12 cellular contexts compared by ENCODE assay signal in the genomic region with DNA sequence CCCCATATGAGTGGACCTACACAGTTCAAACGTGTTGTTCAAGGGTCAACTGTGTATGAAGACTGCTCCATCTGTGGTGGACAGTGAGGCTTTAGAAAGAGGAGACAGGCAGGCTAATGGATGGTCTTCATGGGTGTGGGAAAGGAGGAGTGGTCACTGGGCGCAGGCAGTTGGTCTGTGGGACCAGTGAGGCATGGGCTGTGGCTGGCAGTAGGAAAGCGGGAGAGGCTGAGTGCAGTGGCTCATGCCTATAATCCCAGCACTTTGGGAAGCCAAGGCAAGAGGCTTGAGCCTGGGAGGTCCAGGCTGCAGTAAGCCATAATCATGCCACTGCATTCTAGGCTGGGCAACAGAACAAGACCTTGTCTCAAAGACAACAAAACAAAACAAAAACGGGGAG. TPM values are rescaled to one million over a fixed set of nuclear protein-coding genes. Genes with fewer than 3 reads are reported as not detected.
DNase-seq lines count a peak whose midpoint lies in the region; ATAC-seq and TF ChIP-seq lines count a peak whose summit lies in the region.
"Had no signal": no experiment of that assay in that cellular context is flagged by ENCODE, and none has a peak within 500 bp of the region (broad histone marks: within the 10 kb centered on the region; RNA-seq: fewer than 3 reads in every experiment).

No MANE protein-coding gene starts in this region.

- TF ChIP-seq POLR2A in gastroesophageal sphincter (IDR thresholded peaks at IDR 0.05) (no peak), upper lobe of left lung (IDR thresholded peaks at IDR 0.05) (no peak)

- TF ChIP-seq CTCF in activated B cell treated with CpG ODN at 0.5 μM for 24 hours (IDR thresholded peaks at IDR 0.05) (no peak), gastroesophageal sphincter (IDR thresholded peaks at IDR 0.05) (no peak), upper lobe of left lung (IDR thresholded peaks at IDR 0.05) (no peak)

- CTCF ChIA-PET in activated naive CD4-positive, alpha-beta T cell treated with anti-CD3 and anti-CD28 coated beads for 36 hours (lab: Charles Lee) = interaction anchor here (1.6 kb wide), 1 partner anchor 34 kb away, joined by 5 read pairs; no protein-coding TSS in a partner anchor
- CTCF ChIA-PET in activated B cell treated with CpG ODN at 0.5 μM for 24 hours (lab: Charles Lee) = no interaction called here

- H3K27ac ChIP-seq in gastroesophageal sphincter = peak overlapping the region in 3 of 4 donors; percentile 96 to 100 (median 98)
- H3K27ac ChIP-seq in upper lobe of left lung = peak overlapping the region in 1 of 4 donors; percentile 94

- POLR2A ChIA-PET in activated B cell treated with CpG ODN at 0.5 μM for 24 hours (lab: Charles Lee) = interaction anchor here (1.0 kb wide), 1 partner anchor 12 kb away, joined by 3 read pairs; no protein-coding TSS in a partner anchor

- peaks cover 16% of the 10 kb centered on the region for H3K36me3 Mint-ChIP-seq in activated naive CD4-positive, alpha-beta T cell treated with anti-CD3 and anti-CD28 coated beads for 36 hours (ENCODE audit: low read depth)
- H3K36me3 Mint-ChIP-seq in activated B cell treated with CpG ODN at 0.5 μM for 24 hours (ENCODE audit: low read depth) = peaks cover 20% of the 10 kb centered on the region
- H3K36me3 Mint-ChIP-seq in stimulated activated memory B cell treated with anti-CD40 and anti-IgM and Interleukin-4, amounts not matched to agents 10 μg/mL and 1 μg/mL and 100 μg/mL, for 72 hours = peaks cover 7% of the 10 kb centered on the region

- peaks cover 0 to 6% of the 10 kb centered on the region in 2 donors for H3K36me3 ChIP-seq in gastroesophageal sphincter
- H3K36me3 ChIP-seq in upper lobe of left lung = peaks cover 0 to 18% (median 8%) of the 10 kb centered on the region in 4 donors
- H3K36me3 ChIP-seq: uterus had no signal

- H3K4me1 ChIP-seq in gastroesophageal sphincter = peaks cover 5 to 72% (median 27%) of the 10 kb centered on the region in 3 donors
- H3K4me1 ChIP-seq in upper lobe of left lung = peaks cover 51 to 63% (median 52%) of the 10 kb centered on the region in 4 donors

- DNase-seq in activated naive CD4-positive, alpha-beta T cell treated with anti-CD3 and anti-CD28 coated beads for 36 hours = no peak
- DNase-seq in activated naive CD4-positive, alpha-beta T cell (lab: John Stamatoyannopoulos, UW) = no peak
- DNase-seq in activated B cell treated with CpG ODN at 0.5 μM for 24 hours (no peak), GM03348 (ENCODE audit: low spot score) (no peak), upper lobe of left lung (no peak), DMS79 treated with DMSO at 0.1 percent for 48 hours (lab: John Stamatoyannopoulos, UW) (no peak)
- DNase-seq: activated CD8-positive, alpha-beta memory T cell treated with anti-CD3 and anti-CD28 coated beads, Interleukin-2, amount 50 U/mL, for 4 hours had no signal

- no peak for TF ChIP-seq EP300 in gastroesophageal sphincter (IDR thresholded peaks at IDR 0.05)
- no peak for TF ChIP-seq EP300 in upper lobe of left lung (IDR thresholded peaks at IDR 0.05)

- no peak overlapping the region for H3K4me3 ChIP-seq in gastroesophageal sphincter
- H3K4me3 ChIP-seq in upper lobe of left lung = no peak overlapping the region
- H3K4me3 ChIP-seq: skin epidermis, uterus had no signal

- 58 to 61% methylated on average over 2 to 3 of the region's 4 CpGs for WGBS in gastroesophageal sphincter (ENCODE audit: low coverage in 1 of 2), 2 donors
- WGBS in upper lobe of left lung, 2 donors = 74 to 77% methylated on average over 4 of the region's 4 CpGs

- H3K27me3 ChIP-seq in gastroesophageal sphincter (no peaks in the 10 kb centered on the region), upper lobe of left lung (no peaks in the 10 kb centered on the region)
- H3K27me3 ChIP-seq: uterus had no signal

- H3K27me3 Mint-ChIP-seq in activated naive CD4-positive, alpha-beta T cell treated with anti-CD3 and anti-CD28 coated beads for 36 hours (ENCODE audit: low read depth) = no peaks in the 10 kb centered on the region
- H3K27me3 Mint-ChIP-seq in activated B cell treated with CpG ODN at 0.5 μM for 24 hours = no peaks in the 10 kb centered on the region
- no peaks in the 10 kb centered on the region for H3K27me3 Mint-ChIP-seq in stimulated activated memory B cell treated with anti-CD40 and anti-IgM and Interleukin-4, amounts not matched to agents 10 μg/mL and 1 μg/mL and 100 μg/mL, for 72 hours

- H3K9me3 Mint-ChIP-seq in activated naive CD4-positive, alpha-beta T cell treated with anti-CD3 and anti-CD28 coated beads for 36 hours = no peaks in the 10 kb centered on the region
- no peaks in the 10 kb centered on the region for H3K9me3 Mint-ChIP-seq in activated B cell treated with CpG ODN at 0.5 μM for 24 hours
- no peaks in the 10 kb centered on the region for H3K9me3 Mint-ChIP-seq in stimulated activated memory B cell treated with anti-CD40 and anti-IgM and Interleukin-4, amounts not matched to agents 10 μg/mL and 1 μg/mL and 100 μg/mL, for 72 hours

- no peaks in the 10 kb centered on the region for H3K9me3 ChIP-seq in gastroesophageal sphincter
- H3K9me3 ChIP-seq in upper lobe of left lung = no peaks in the 10 kb centered on the region
- H3K9me3 ChIP-seq: uterus had no signal

- no peak for ATAC-seq in activated B cell treated with CpG ODN at 0.5 μM for 24 hours (ENCODE audit: low read depth)
- ATAC-seq in gastroesophageal sphincter = no peak
- ATAC-seq in stimulated activated memory B cell treated with anti-CD40 and anti-IgM and Interleukin-4, amounts not matched to agents 10 μg/mL and 1 μg/mL and 100 μg/mL, for 72 hours = no peak
- no peak for ATAC-seq in upper lobe of left lung (ENCODE audit: low FRiP score in 2 of 2)

- peak overlapping the region; percentile 14 for H3K27ac Mint-ChIP-seq in activated naive CD4-positive, alpha-beta T cell treated with anti-CD3 and anti-CD28 coated beads for 36 hours
- H3K27ac Mint-ChIP-seq in activated B cell treated with CpG ODN at 0.5 μM for 24 hours = peak overlapping the region; percentile 95
- peak overlapping the region; percentile 98 for H3K27ac Mint-ChIP-seq in stimulated activated memory B cell treated with anti-CD40 and anti-IgM and Interleukin-4, amounts not matched to agents 10 μg/mL and 1 μg/mL and 100 μg/mL, for 72 hours

- H3K4me1 Mint-ChIP-seq in activated naive CD4-positive, alpha-beta T cell treated with anti-CD3 and anti-CD28 coated beads for 36 hours (ENCODE audit: low read depth) = peaks cover 44% of the 10 kb centered on the region
- peaks cover 60% of the 10 kb centered on the region for H3K4me1 Mint-ChIP-seq in activated B cell treated with CpG ODN at 0.5 μM for 24 hours
- H3K4me1 Mint-ChIP-seq in stimulated activated memory B cell treated with anti-CD40 and anti-IgM and Interleukin-4, amounts not matched to agents 10 μg/mL and 1 μg/mL and 100 μg/mL, for 72 hours = peaks cover 62% of the 10 kb centered on the region

- no peak overlapping the region for H3K4me3 Mint-ChIP-seq in activated naive CD4-positive, alpha-beta T cell treated with anti-CD3 and anti-CD28 coated beads for 36 hours
- peak overlapping the region; percentile 92 for H3K4me3 Mint-ChIP-seq in activated B cell treated with CpG ODN at 0.5 μM for 24 hours
- H3K4me3 Mint-ChIP-seq in stimulated activated memory B cell treated with anti-CD40 and anti-IgM and Interleukin-4, amounts not matched to agents 10 μg/mL and 1 μg/mL and 100 μg/mL, for 72 hours = peak overlapping the region; percentile 89

- intact Hi-C loops in activated naive CD4-positive, alpha-beta T cell treated with anti-CD3 and anti-CD28 coated beads for 36 hours (cut with micrococcal nuclease) = no loop called here
- intact Hi-C loops in activated B cell treated with CpG ODN at 0.5 μM for 24 hours (cut with micrococcal nuclease) = no loop called here

RNA-seq across cellular contexts. Expression of a gene that starts 2.0 kb away (rescaled TPM):
- total RNA-seq in activated naive CD4-positive, alpha-beta T cell treated with anti-CD3 and anti-CD28 coated beads for 36 hours = 10 to 100 TPM; 64.2 to 64.8 TPM
- 18.8 and 24.2 TPM in 2 replicates for total RNA-seq in activated B cell treated with CpG ODN at 0.5 μM for 24 hours
- total RNA-seq in gastroesophageal sphincter = 10 to 100 TPM; 29.9 to 67.2 (median 35.2) TPM
- 100 to 1,000 TPM in 5 of 6 donors, 10 to 100 TPM in 1; 88.3 to 202 (median 156) TPM for total RNA-seq in upper lobe of left lung

RNA-seq across cellular contexts. Expression of a gene that starts 20.5 kb away (rescaled TPM):
- 10 to 100 TPM; 21.8 to 22.0 TPM for total RNA-seq in activated naive CD4-positive, alpha-beta T cell treated with anti-CD3 and anti-CD28 coated beads for 36 hours
- 25.6 and 32.5 TPM in 2 replicates for total RNA-seq in activated B cell treated with CpG ODN at 0.5 μM for 24 hours
- 10 to 100 TPM; 36.7 to 60.2 (median 52.6) TPM for total RNA-seq in gastroesophageal sphincter
- total RNA-seq in upper lobe of left lung = 10 to 100 TPM; 17.8 to 74.8 (median 35.9) TPM

RNA-seq across cellular contexts. Expression of a gene that starts 30.2 kb away (rescaled TPM):
- total RNA-seq in activated naive CD4-positive, alpha-beta T cell treated with anti-CD3 and anti-CD28 coated beads for 36 hours = not detected
- 0.24 TPM in 1 of 2 replicates, not detected in the other for total RNA-seq in activated B cell treated with CpG ODN at 0.5 μM for 24 hours
- total RNA-seq in gastroesophageal sphincter = 10 to 100 TPM in 1 of 4 donors, 1 to 10 TPM in 3; 4.0 to 12.8 (median 4.6) TPM
- 10 to 100 TPM in 4 of 6 donors, 1 to 10 TPM in 2; 4.7 to 25.1 (median 15.4) TPM for total RNA-seq in upper lobe of left lung
- total RNA-seq: epithelial cell of proximal tubule, uterus had no signal

RNA-seq across cellular contexts. Expression of a gene that starts 42.5 kb away (rescaled TPM):
- 10 to 100 TPM; 14.7 to 14.8 TPM for total RNA-seq in activated naive CD4-positive, alpha-beta T cell treated with anti-CD3 and anti-CD28 coated beads for 36 hours
- total RNA-seq in activated B cell treated with CpG ODN at 0.5 μM for 24 hours (47.6 and 52.8 TPM in 2 replicates), gastroesophageal sphincter (10 to 100 TPM; 11.8 to 18.0 (median 16.1) TPM), upper lobe of left lung (100 to 1,000 TPM in 2 of 6 donors, 10 to 100 TPM in 4; 52.3 to 170 (median 73.7) TPM)

Comparison
In these comparisons a context has a peak if more than half of its experiments do, and no peak if none do; other contexts are left out.
1. H3K27ac Mint-ChIP-seq: peak in every context shown above with its lines; median percentile 98 in stimulated activated memory B cell treated with anti-CD40 and anti-IgM and Interleukin-4, amounts not matched to agents 10 μg/mL and 1 μg/mL and 100 μg/mL, for 72 hours; 95 in activated B cell treated with CpG ODN at 0.5 μM for 24 hours; 14 in activated naive CD4-positive, alpha-beta T cell treated with anti-CD3 and anti-CD28 coated beads for 36 hours.